In the genomic region with DNA sequence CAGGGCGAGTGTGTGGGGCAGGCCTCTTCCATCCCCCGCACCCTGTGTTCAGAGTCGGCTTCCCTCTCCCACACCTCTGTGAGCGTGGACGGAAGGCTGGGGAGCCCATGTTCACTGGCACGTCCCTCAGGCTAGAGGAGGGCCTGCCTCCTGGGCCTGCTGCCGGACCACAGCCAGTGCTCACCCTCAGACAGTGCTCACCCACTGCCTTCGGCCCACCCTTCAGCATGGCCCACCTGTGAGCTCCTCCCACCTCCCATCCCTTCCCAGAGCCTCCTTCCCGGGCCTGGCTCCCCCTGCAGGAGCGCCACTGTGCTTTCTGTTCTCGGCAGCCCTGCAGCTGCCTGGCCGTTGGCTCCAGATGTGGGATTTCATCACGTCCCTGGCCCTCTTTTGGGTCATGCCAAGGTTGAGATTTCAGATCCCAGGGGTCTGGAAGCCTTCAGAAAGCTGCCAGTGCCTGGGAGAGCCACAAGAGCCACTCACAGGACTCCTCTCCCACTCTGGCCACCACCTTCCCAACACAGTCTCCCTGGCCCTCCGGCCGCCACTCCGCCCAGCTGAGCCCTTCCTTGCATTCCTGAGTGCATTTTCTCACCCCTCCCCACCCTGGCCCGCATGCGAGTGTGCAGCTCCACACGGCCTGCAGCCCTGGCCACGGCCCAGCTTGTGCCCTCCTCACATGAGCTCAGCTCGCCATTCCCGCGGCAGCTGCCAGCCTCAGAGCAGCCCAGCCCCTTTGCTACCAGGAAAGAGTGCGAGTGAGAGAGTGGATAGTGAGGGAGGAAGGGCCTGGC, we compare ENCODE assay signal across 9 cellular contexts. TPM values are rescaled to one million over a fixed set of nuclear protein-coding genes. Genes with fewer than 3 reads are reported as not detected.
DNase-seq lines count a peak whose midpoint lies in the region; ATAC-seq and TF ChIP-seq lines count a peak whose summit lies in the region.
"Had no signal": no experiment of that assay in that cellular context is flagged by ENCODE, and none has a peak within 500 bp of the region (broad histone marks: within the 10 kb centered on the region; RNA-seq: fewer than 3 reads in every experiment).

No MANE protein-coding gene starts in this region.

- H3K36me3 ChIP-seq in PC-3 (ENCODE audit: low read depth, low read length) (peaks cover 71% of the 10 kb centered on the region), esophagus muscularis mucosa (peaks cover 81 to 100% (median 99%) of the 10 kb centered on the region in 4 donors), muscle layer of colon (ENCODE audit: insufficient read depth, low read length) (peaks cover 77% of the 10 kb centered on the region)
- H3K36me3 ChIP-seq: ovary had no signal

- no peak for TF ChIP-seq EP300 in esophagus muscularis mucosa (IDR thresholded peaks at IDR 0.05)

- no peak overlapping the region for H2AFZ ChIP-seq in PC-3 (ENCODE audit: low read length)

- H3K9ac ChIP-seq in PC-3 (ENCODE audit: low read length), result no peak overlapping the region
- no peak overlapping the region for H3K9ac ChIP-seq in muscle layer of colon (ENCODE audit: low read length)

- H3K27me3 ChIP-seq in PC-3 (ENCODE audit: low read length), result no peaks in the 10 kb centered on the region
- no peaks in the 10 kb centered on the region for H3K27me3 ChIP-seq in esophagus muscularis mucosa
- H3K27me3 ChIP-seq in muscle layer of colon (ENCODE audit: control insufficient read depth in 1 of 2, insufficient read depth in 2 of 2, low read length in 2 of 2), result no peaks in the 10 kb centered on the region
- H3K27me3 ChIP-seq: ovary had no signal

- H4K20me1 ChIP-seq in PC-3 (ENCODE audit: low read length), result no peaks in the 10 kb centered on the region

- no peaks in the 10 kb centered on the region for H3K79me2 ChIP-seq in PC-3 (ENCODE audit: low read length)

- BruUV-seq in PC-3 (replicated peaks; lab: Mats Ljungman, UMichigan), result no TSS peak

- POLR2A ChIA-PET in PC-3 (lab: Charles Lee; ENCODE audit: unreplicated experiment), result interaction anchor here (0.6 kb wide), 1 partner anchor 113 kb away, joined by 3 read pairs; no protein-coding TSS in a partner anchor

- WGBS in esophagus muscularis mucosa, result 64% methylated on average over 23 of the region's 24 CpGs

- peak; percentile 36 for TF ChIP-seq CTCF in PC-3 (conservative IDR thresholded peaks at IDR 0.05; ENCODE audit: low read depth, low read length)
- TF ChIP-seq CTCF in esophagus muscularis mucosa (IDR thresholded peaks at IDR 0.05), result peak in 2 of 3 experiments; percentile 34 to 43

- intact Hi-C loops in PC-3 (cut with micrococcal nuclease), result no loop called here
- intact Hi-C loops in esophagus muscularis mucosa (cut with DNase I), result no loop called here

- H3F3A ChIP-seq in PC-3 (ENCODE audit: low read length, unreplicated experiment), result no peaks in the 10 kb centered on the region

- no peaks in the 10 kb centered on the region for H3K4me1 ChIP-seq in PC-3 (ENCODE audit: insufficient read depth, low read length)
- H3K4me1 ChIP-seq in esophagus muscularis mucosa, result peaks cover 71 to 87% (median 79%) of the 10 kb centered on the region in 4 donors
- H3K4me1 ChIP-seq in muscle layer of colon (ENCODE audit: insufficient read depth, low read length), result peaks cover 14% of the 10 kb centered on the region

- peak; percentile 16; the same call in 1 of the 2 replicates for ATAC-seq in PC-3
- ATAC-seq in GM21367 (IDR thresholded peaks at IDR 0.05; ENCODE audit: unreplicated experiment), result no peak
- ATAC-seq in HG03095 (IDR thresholded peaks at IDR 0.05; ENCODE audit: unreplicated experiment), result no peak

- no peaks in the 10 kb centered on the region for H3K9me2 ChIP-seq in PC-3 (replicated peaks; ENCODE audit: low read length)

- peak overlapping the region; percentile 21; the same call in 1 of the 2 replicates for H3K27ac ChIP-seq in PC-3 (ENCODE audit: low read length)
- peak overlapping the region; percentile 62 to 98 (median 76) for H3K27ac ChIP-seq in esophagus muscularis mucosa (replicated peaks in 1 of 4)
- peak overlapping the region; percentile 31 for H3K27ac ChIP-seq in muscle layer of colon (ENCODE audit: low read depth, low read length)

- no peak overlapping the region for H3K4me3 ChIP-seq in PC-3 (ENCODE audit: low read length)
- H3K4me3 ChIP-seq in esophagus muscularis mucosa, result no peak overlapping the region
- no peak overlapping the region for H3K4me3 ChIP-seq in muscle layer of colon (ENCODE audit: low read depth in 1 of 2, low read length in 2 of 2)
- H3K4me3 ChIP-seq: ovary had no signal

- H3K9me3 ChIP-seq in PC-3 (ENCODE audit: low read length) (no peaks in the 10 kb centered on the region), esophagus muscularis mucosa (no peaks in the 10 kb centered on the region), muscle layer of colon (ENCODE audit: low read length) (no peaks in the 10 kb centered on the region)
- H3K9me3 ChIP-seq: ovary had no signal

- DNase-seq in A172 (ENCODE audit: low spot score) (peak; percentile 94), PC-3 (no peak), esophagus muscularis mucosa (ENCODE audit: extremely low spot score) (no peak), NOMO-1 (lab: John Stamatoyannopoulos, UW; ENCODE audit: unreplicated experiment in 2 of 2) (no peak)
- no peak for DNase-seq in activated CD4-positive, alpha-beta T cell treated with anti-CD3 and anti-CD28 coated beads, Interleukin-2, amount 50 U/mL, for 1 hour

- TF ChIP-seq POLR2A in esophagus muscularis mucosa (IDR thresholded peaks at IDR 0.05; ENCODE audit: low read depth), result no peak

- CTCF ChIA-PET in PC-3 (lab: Charles Lee), result no interaction called here

- no peak overlapping the region for H3K4me2 ChIP-seq in PC-3 (ENCODE audit: low read length)

RNA-seq across cellular contexts. Expression of a gene that starts 25.3 kb away (rescaled TPM):
- total RNA-seq in A172 (2014; rRNA removed; shearing (Covaris generic)), result not detected in 2 replicates
- 3.8 and 5.5 TPM in 2 replicates for total RNA-seq in PC-3 (2014; rRNA removed)
- total RNA-seq in esophagus muscularis mucosa, result 1 to 10 TPM in 3 of 4 donors, under 1 TPM in 1; 0.83 to 2.1 (median 1.6) TPM

RNA-seq across cellular contexts. Expression of a gene that starts 54.4 kb away (rescaled TPM):
- not detected in 2 replicates for total RNA-seq in A172 (2014; rRNA removed; shearing (Covaris generic))
- not detected in 2 replicates for total RNA-seq in PC-3 (2014; rRNA removed)
- total RNA-seq in esophagus muscularis mucosa, result not detected

Comparison
In these comparisons a context has a peak if more than half of its experiments do, and no peak if none do; other contexts are left out.
1. H3K27ac ChIP-seq: peak in every context shown above with its lines; median percentile 76 in esophagus muscularis mucosa; 31 in muscle layer of colon; 21 in PC-3.